ENCODE assay signal across 9 cellular contexts in the genomic region with DNA sequence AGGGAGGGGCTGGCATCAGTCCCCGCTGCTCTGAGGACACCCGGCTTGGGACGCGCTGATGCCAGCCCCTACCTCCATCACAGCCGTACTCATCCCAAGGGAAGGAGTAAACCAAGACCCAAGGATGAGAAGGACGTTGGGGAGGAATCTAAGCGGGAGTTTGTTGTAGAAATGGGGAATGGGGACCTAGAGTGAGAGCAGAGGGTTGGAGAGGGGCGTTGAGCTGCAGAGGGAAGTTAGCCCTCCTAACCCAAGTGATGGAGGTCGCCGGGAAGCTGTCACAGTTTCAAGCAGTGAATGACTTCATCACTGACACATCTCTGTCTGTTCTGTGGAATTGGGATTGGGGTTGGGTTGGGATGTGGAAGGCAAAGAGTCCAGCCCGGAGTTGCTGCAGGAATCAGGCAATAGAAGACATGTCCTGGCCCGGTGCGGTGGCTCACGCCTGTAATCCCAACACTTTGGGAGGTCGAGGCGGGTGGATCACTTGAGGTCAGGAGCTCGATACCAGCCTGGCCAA. TPM values are rescaled to one million over a fixed set of nuclear protein-coding genes. Genes with fewer than 3 reads are reported as not detected.
A peak's percentile ranks its signal among the peaks of the same experiment; 100 is the strongest.
DNase-seq lines count a peak whose midpoint lies in the region; ATAC-seq, FAIRE-seq and TF ChIP-seq lines count a peak whose summit lies in the region.
"Had no signal": no experiment of that assay in that cellular context is flagged by ENCODE, and none has a peak within 500 bp of the region (broad histone marks: within the 10 kb centered on the region; RNA-seq: fewer than 3 reads in every experiment).

No MANE protein-coding gene starts in this region.

- no TSS peak for BruUV-seq in HepG2 (replicated peaks; lab: Mats Ljungman, UMichigan)

- no peak overlapping the region for H3K4ac ChIP-seq in mesendoderm (ENCODE audit: low read depth, low read length)

- H4K8ac ChIP-seq in mesendoderm (ENCODE audit: low read depth, low read length): no peak overlapping the region

- no peak overlapping the region for H3K18ac ChIP-seq in mesendoderm (ENCODE audit: low read length)

- TF ChIP-seq POLR2A in HepG2 (IDR thresholded peaks at IDR 0.05; ENCODE audit: insufficient read depth in 1 of 2, low read depth in 2 of 2, low read length in 2 of 2): peak in 1 of 2 experiments; percentile 20; a peak in 2 of 4 replicates
- TF ChIP-seq POLR2A in right lobe of liver (IDR thresholded peaks at IDR 0.05): no peak

- intact Hi-C loops in HepG2 (cut with micrococcal nuclease; ENCODE audit: unreplicated experiment): loop anchor here (5.0 kb wide), 3 partner anchors 56 to 156 kb away; a partner anchor contains a TSS
- intact Hi-C loops in right lobe of liver (cut with DNase I): no loop called here

- H4K20me1 ChIP-seq in HepG2 (ENCODE audit: insufficient read depth, low read length): no peaks in the 10 kb centered on the region

- CTCF ChIA-PET in HepG2 (lab: Yijun Ruan, JAX; ENCODE audit: low intra/inter-chr PET ratio, low total read pairs): no interaction called here

- H2BK5ac ChIP-seq in mesendoderm (ENCODE audit: low read length): no peak overlapping the region

- in situ Hi-C loops in HepG2 (cut with HindIII; ENCODE audit: extremely low pct_ligation_motif_present, low pct_unique_long_range_greater_than_20kb): no loop called here

- TF ChIP-seq CTCF in HepG2 (CRISPR knock-in tag; IDR thresholded peaks at IDR 0.05) (no peak), right lobe of liver (IDR thresholded peaks at IDR 0.05) (no peak), bronchial epithelial cell (IDR thresholded peaks at IDR 0.05; ENCODE audit: insufficient read depth, low read length, severe bottlenecking) (no peak)

- H3K9ac ChIP-seq in HepG2 (ENCODE audit: insufficient read depth, low read depth, low read length) (peak overlapping the region; percentile 80), mesendoderm (ENCODE audit: low read length) (peak overlapping the region; percentile 83)

- TF ChIP-seq EP300 in HepG2 (IDR thresholded peaks at IDR 0.05; ENCODE audit: low read depth in 2 of 2, low read length in 2 of 2) (no peak), HepG2 (CRISPR knock-in tag; IDR thresholded peaks at IDR 0.05; ENCODE audit: borderline replicate concordance) (no peak)

- H3K9me3 ChIP-seq in HepG2 (ENCODE audit: low read length) (no peaks in the 10 kb centered on the region), right lobe of liver (no peaks in the 10 kb centered on the region), MG63 (no peaks in the 10 kb centered on the region)

- H3K4me1 ChIP-seq in HepG2 (ENCODE audit: insufficient read depth, low read length) (peaks cover 89% of the 10 kb centered on the region), right lobe of liver (peaks cover 0 to 7% (median 0%) of the 10 kb centered on the region in 4 donors), mesendoderm (ENCODE audit: control insufficient read depth, low read depth, low read length) (peaks cover 3% of the 10 kb centered on the region)

- H3K27me3 ChIP-seq in HepG2 (ENCODE audit: control insufficient read depth in 1 of 2, insufficient read depth in 2 of 2, low read length in 2 of 2): no peaks in the 10 kb centered on the region; a peak in 1 of 5 replicates
- H3K27me3 ChIP-seq in right lobe of liver: no peaks in the 10 kb centered on the region
- H3K27me3 ChIP-seq in bronchial epithelial cell (ENCODE audit: control insufficient read depth, insufficient read depth, low read length): no peaks in the 10 kb centered on the region
- H3K27me3 ChIP-seq in mesendoderm (ENCODE audit: insufficient read depth, low read length, poor library complexity): no peaks in the 10 kb centered on the region
- H3K27me3 ChIP-seq in MG63: no peaks in the 10 kb centered on the region; the same call in 1 of the 2 replicates

- H2BK15ac ChIP-seq in mesendoderm (replicated peaks; ENCODE audit: low read depth): no peak overlapping the region

- no peak overlapping the region for H2BK120ac ChIP-seq in mesendoderm (ENCODE audit: low read depth, low read length)

- POLR2A ChIA-PET in HepG2 (lab: Yijun Ruan, JAX): interaction anchor here (0.7 to 3.0 kb wide), 7 partner anchors 10 to 204 kb away, joined by 3 to 13 read pairs (median 5); a partner anchor contains a TSS

- no peak for TF ChIP-seq RAD21 in HepG2 (CRISPR knock-in tag; IDR thresholded peaks at IDR 0.05)

- WGBS in HepG2 (ENCODE audit: low lambda C conversion rate): 25% methylated on average over 17 of the region's 17 CpGs
- WGBS in right lobe of liver (ENCODE audit: insufficient coverage, low coverage, low lambda C conversion rate, missing lambda C conversion rate): 59% methylated on average over 9 of the region's 17 CpGs
- no CpG with 5 or more reads among the region's 17 CpGs for WGBS in mesendoderm (ENCODE audit: extremely low coverage, insufficient coverage, low lambda C conversion rate)

- H3K4me3 ChIP-seq in HepG2 (replicated peaks in 1 of 3; ENCODE audit: insufficient read depth in 1 of 3, low read depth in 2 of 3, low read length in 3 of 3) (peak overlapping the region; percentile 62 to 91 (median 89)), right lobe of liver (peak overlapping the region in 1 of 3 donors; percentile 65), bronchial epithelial cell (ENCODE audit: low read depth, low read length) (peak overlapping the region; percentile 46), mesendoderm (ENCODE audit: low read length) (peak overlapping the region; percentile 59), MG63 (no peak overlapping the region)

- peaks cover 33% of the 10 kb centered on the region for H3K79me2 ChIP-seq in HepG2 (ENCODE audit: insufficient read depth, low read length)
- H3K79me2 ChIP-seq in mesendoderm (ENCODE audit: control insufficient read depth, insufficient read depth, low read length): no peaks in the 10 kb centered on the region

- H3K79me1 ChIP-seq in mesendoderm (ENCODE audit: low read length): no peaks in the 10 kb centered on the region

- peak overlapping the region; percentile 85 for H3K4me2 ChIP-seq in HepG2 (ENCODE audit: low read depth, low read length)
- H3K4me2 ChIP-seq in mesendoderm (ENCODE audit: low read length): peak overlapping the region; percentile 84

- H2AK5ac ChIP-seq in mesendoderm (ENCODE audit: low read length): no peak overlapping the region

- FAIRE-seq in HepG2 (lab: Jason Lieb, UNC) (no peak), bronchial epithelial cell (lab: Jason Lieb, UNC) (no peak)

- peak; percentile 18 for DNase-seq in HepG2 (ENCODE audit: low spot score)
- DNase-seq in right lobe of liver: no peak
- DNase-seq in bronchial epithelial cell (ENCODE audit: low read depth): no peak
- DNase-seq in mesendoderm: peak; percentile 72
- no peak for DNase-seq in NCI-H69 (lab: John Stamatoyannopoulos, UW)
- DNase-seq in MG63: no peak
- DNase-seq in AML-193 (lab: John Stamatoyannopoulos, UW): no peak
- DNase-seq: foreskin keratinocyte had no signal

- H3K36me3 ChIP-seq in HepG2 (replicated peaks in 1 of 2; ENCODE audit: control insufficient read depth in 1 of 2, insufficient read depth in 2 of 2, low read length in 2 of 2): 0 out of 5 replicates have a peak, but pooled peaks cover 0 to 6% of the 10 kb centered on the region in 2 experiments
- H3K36me3 ChIP-seq in right lobe of liver: no peaks in the 10 kb centered on the region
- no peaks in the 10 kb centered on the region for H3K36me3 ChIP-seq in bronchial epithelial cell (ENCODE audit: control insufficient read depth, insufficient read depth, low read length)
- H3K36me3 ChIP-seq in mesendoderm (ENCODE audit: control insufficient read depth, insufficient read depth, low read length): no peaks in the 10 kb centered on the region
- H3K36me3 ChIP-seq in MG63: no peaks in the 10 kb centered on the region

- peak overlapping the region; percentile 89 for H3K56ac ChIP-seq in mesendoderm (ENCODE audit: low read length)

- H3K27ac ChIP-seq in HepG2 (ENCODE audit: extremely low read length, insufficient read depth, low read length) (peak overlapping the region; percentile 72), right lobe of liver (no peak overlapping the region), mesendoderm (ENCODE audit: low read depth, low read length) (no peak overlapping the region)

- H3K23ac ChIP-seq in mesendoderm (ENCODE audit: low read length): no peak overlapping the region

- H4K5ac ChIP-seq in mesendoderm (ENCODE audit: low read length): no peak overlapping the region

- no peak overlapping the region for H2AFZ ChIP-seq in HepG2 (ENCODE audit: low read length)

- ATAC-seq in HepG2: peak; percentile 6
- ATAC-seq in right lobe of liver: no peak
- ATAC-seq in GM21825 (IDR thresholded peaks at IDR 0.05; ENCODE audit: unreplicated experiment): no peak

TF ChIP-seq in HepG2, 621 proteins besides CTCF, POLR2A, EP300 and RAD21 (continues in another document):
- TF ChIP-seq ZNF274 (CRISPR knock-in tag; IDR thresholded peaks at IDR 0.05): no peak
- TF ChIP-seq ZNF644 (CRISPR knock-in tag; IDR thresholded peaks at IDR 0.05; ENCODE audit: low read depth): no peak

RNA-seq across cellular contexts. Expression of a gene that starts 0.8 kb away (rescaled TPM):
- total RNA-seq in HepG2 (2016; rRNA removed; fragmentation: Illumina TruSeq; extraction: Trizol): 16.0 and 25.9 TPM in 2 replicates
- total RNA-seq in HepG2 (2016; cell fraction: cytosol; rRNA removed; fragmentation: Illumina TruSeq; extraction: Trizol; ENCODE audit: low read depth): 19.0 and 22.4 TPM in 2 replicates
- 13.8 and 23.8 TPM in 2 replicates for total RNA-seq in HepG2 (2016; cell fraction: insoluble cytoplasmic fraction; rRNA removed; fragmentation: Illumina TruSeq; extraction: Trizol)
- 22.6 and 26.9 TPM in 2 replicates for total RNA-seq in HepG2 (2016; cell fraction: membrane; rRNA removed; fragmentation: Illumina TruSeq; extraction: Trizol)
- 25.3 and 30.6 TPM in 2 replicates for total RNA-seq in HepG2 (2016; cell fraction: nucleus; rRNA removed; fragmentation: Illumina TruSeq; extraction: Trizol)
- 26.9 and 32.3 TPM in 2 replicates for polyA plus RNA-seq in HepG2 (2011; rRNA removed)
- polyA plus RNA-seq in HepG2 (2011; cell fraction: cytosol; rRNA removed): 28.5 and 29.1 TPM in 2 replicates
- polyA plus RNA-seq in HepG2 (2011; cell fraction: nucleus; rRNA removed): 14.0 and 15.0 TPM in 2 replicates
- 15.4 and 19.2 TPM in 2 replicates for polyA plus RNA-seq in HepG2 (2012)
- polyA plus RNA-seq in HepG2 (2016; cell fraction: cytosol; fragmentation: Illumina TruSeq; extraction: Trizol; ENCODE audit: low read depth): 8.6 and 9.9 TPM in 2 replicates
- polyA plus RNA-seq in HepG2 (2016; cell fraction: insoluble cytoplasmic fraction; fragmentation: Illumina TruSeq; extraction: Trizol; ENCODE audit: low read depth): 11.7 and 12.2 TPM in 2 replicates
- polyA plus RNA-seq in HepG2 (2016; cell fraction: membrane; fragmentation: Illumina TruSeq; extraction: Trizol; ENCODE audit: low read depth): 14.8 and 16.5 TPM in 2 replicates
- polyA plus RNA-seq in HepG2 (2016; cell fraction: nucleus; fragmentation: Illumina TruSeq; extraction: Trizol; ENCODE audit: insufficient read depth, low read depth): 26.8 and 28.0 TPM in 2 replicates
- 11.2 and 45.2 TPM in 2 replicates for polyA minus RNA-seq in HepG2 (2011; rRNA and poly(A)+ RNA removed; ENCODE audit: low replicate concordance)
- 22.7 and 34.1 TPM in 2 replicates for polyA minus RNA-seq in HepG2 (2011; cell fraction: cytosol; rRNA and poly(A)+ RNA removed)
- 29.7 and 32.4 TPM in 2 replicates for polyA minus RNA-seq in HepG2 (2011; cell fraction: nucleus; rRNA and poly(A)+ RNA removed)
- 1 to 10 TPM; 2.7 to 7.2 (median 3.9) TPM for total RNA-seq in right lobe of liver
- total RNA-seq in bronchial epithelial cell: 6.9 and 9.0 TPM in 2 replicates
- polyA plus RNA-seq in mesendoderm (2013, experiment 1 of 2): 2.5 TPM
- 2.6 TPM for polyA plus RNA-seq in mesendoderm (2013, experiment 2 of 2)
- total RNA-seq in MG63 (2014; rRNA removed; shearing (Covaris generic); ENCODE audit: low replicate concordance): 0.99 and 3.3 TPM in 2 replicates

Comparison
In these comparisons a context has a peak if more than half of its experiments do, and no peak if none do; other contexts are left out.
1. DNase-seq: peak in HepG2 (single experiment) and mesendoderm (single experiment); none in right lobe of liver (0 of 3), bronchial epithelial cell (single experiment), NCI-H69 (single experiment), MG63 (single experiment) and AML-193 (0 of 2).